ENCODE assay signal across 1 cellular context in genomic region chr16:66269631-66270332, GRCh38.
TF ChIP-seq lines count a peak whose summit lies in the region.

No MANE protein-coding gene starts in this region.

TF ChIP-seq in SK-N-SH, 30 proteins besides CTCF, POLR2A, EP300 and RAD21:
- TF ChIP-seq, protein P1, sequence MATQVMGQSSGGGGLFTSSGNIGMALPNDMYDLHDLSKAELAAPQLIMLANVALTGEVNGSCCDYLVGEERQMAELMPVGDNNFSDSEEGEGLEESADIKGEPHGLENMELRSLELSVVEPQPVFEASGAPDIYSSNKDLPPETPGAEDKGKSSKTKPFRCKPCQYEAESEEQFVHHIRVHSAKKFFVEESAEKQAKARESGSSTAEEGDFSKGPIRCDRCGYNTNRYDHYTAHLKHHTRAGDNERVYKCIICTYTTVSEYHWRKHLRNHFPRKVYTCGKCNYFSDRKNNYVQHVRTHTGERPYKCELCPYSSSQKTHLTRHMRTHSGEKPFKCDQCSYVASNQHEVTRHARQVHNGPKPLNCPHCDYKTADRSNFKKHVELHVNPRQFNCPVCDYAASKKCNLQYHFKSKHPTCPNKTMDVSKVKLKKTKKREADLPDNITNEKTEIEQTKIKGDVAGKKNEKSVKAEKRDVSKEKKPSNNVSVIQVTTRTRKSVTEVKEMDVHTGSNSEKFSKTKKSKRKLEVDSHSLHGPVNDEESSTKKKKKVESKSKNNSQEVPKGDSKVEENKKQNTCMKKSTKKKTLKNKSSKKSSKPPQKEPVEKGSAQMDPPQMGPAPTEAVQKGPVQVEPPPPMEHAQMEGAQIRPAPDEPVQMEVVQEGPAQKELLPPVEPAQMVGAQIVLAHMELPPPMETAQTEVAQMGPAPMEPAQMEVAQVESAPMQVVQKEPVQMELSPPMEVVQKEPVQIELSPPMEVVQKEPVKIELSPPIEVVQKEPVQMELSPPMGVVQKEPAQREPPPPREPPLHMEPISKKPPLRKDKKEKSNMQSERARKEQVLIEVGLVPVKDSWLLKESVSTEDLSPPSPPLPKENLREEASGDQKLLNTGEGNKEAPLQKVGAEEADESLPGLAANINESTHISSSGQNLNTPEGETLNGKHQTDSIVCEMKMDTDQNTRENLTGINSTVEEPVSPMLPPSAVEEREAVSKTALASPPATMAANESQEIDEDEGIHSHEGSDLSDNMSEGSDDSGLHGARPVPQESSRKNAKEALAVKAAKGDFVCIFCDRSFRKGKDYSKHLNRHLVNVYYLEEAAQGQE (IDR thresholded peaks at IDR 0.05; ENCODE audit: low read depth, low read length) = no peak
- no peak for TF ChIP-seq MAX (IDR thresholded peaks at IDR 0.05; ENCODE audit: low read depth)
- no peak for TF ChIP-seq RCOR1 (IDR thresholded peaks at IDR 0.05; ENCODE audit: low read length)
